35 cellular contexts compared by ENCODE assay signal in genomic region chr12:124809878-124810277, GRCh38. TPM values are rescaled to one million over a fixed set of nuclear protein-coding genes. Genes with fewer than 3 reads are reported as not detected.
DNase-seq lines count a peak whose midpoint lies in the region; ATAC-seq and TF ChIP-seq lines count a peak whose summit lies in the region.
"Had no signal": no experiment of that assay in that cellular context is flagged by ENCODE, and none has a peak within 500 bp of the region (broad histone marks: within the 10 kb centered on the region; RNA-seq: fewer than 3 reads in every experiment).

No MANE protein-coding gene starts in this region.

- H3K9me3 ChIP-seq in breast epithelium, result no peaks in the 10 kb centered on the region
- H3K9me3 ChIP-seq in adrenal gland (replicated peaks in 1 of 3), result no peaks in the 10 kb centered on the region
- no peaks in the 10 kb centered on the region for H3K9me3 ChIP-seq in testis
- H3K9me3 ChIP-seq in tibial nerve, result peaks cover 0 to 3% (median 0%) of the 10 kb centered on the region in 4 donors
- H3K9me3 ChIP-seq: BE2C, gastroesophageal sphincter, vagina had no signal

- TF ChIP-seq CTCF in MCF 10A (IDR thresholded peaks at IDR 0.05; ENCODE audit: unreplicated experiment), result no peak
- TF ChIP-seq CTCF in breast epithelium (IDR thresholded peaks at IDR 0.05), result no peak
- no peak for TF ChIP-seq CTCF in adrenal gland (IDR thresholded peaks at IDR 0.05)
- no peak for TF ChIP-seq CTCF in fibroblast of mammary gland (conservative IDR thresholded peaks at IDR 0.05; ENCODE audit: control insufficient read depth, insufficient read depth, low read depth, low read length)
- TF ChIP-seq CTCF in testis (IDR thresholded peaks at IDR 0.05), result no peak
- TF ChIP-seq CTCF in tibial nerve (IDR thresholded peaks at IDR 0.05), result no peak

- no peaks in the 10 kb centered on the region for H3K27me3 Mint-ChIP-seq in MCF 10A (ENCODE audit: insufficient read depth, unreplicated experiment)
- H3K27me3 Mint-ChIP-seq: activated CD4-positive, alpha-beta T cell treated with anti-CD3 and anti-CD28 coated beads, Interleukin-2, amount 10 ng/mL, durations not matched to agents 24 days and 14 days; activated T-cell treated with anti-CD3 and anti-CD28 coated beads, Interleukin-2, amount 50 U/mL, for 24 hours; CD8-positive, alpha-beta memory T cell had no signal

- no peak overlapping the region for H3K27ac Mint-ChIP-seq in MCF 10A (ENCODE audit: low read depth, unreplicated experiment)
- no peak overlapping the region for H3K27ac Mint-ChIP-seq in stimulated activated effector memory CD8-positive, alpha-beta T cell treated with anti-CD3 and anti-CD28 coated beads, Interleukin-12 subunit alpha, Interleukin-12 subunit beta, amount 100 ng/mL, for 72 hours
- H3K27ac Mint-ChIP-seq: activated CD4-positive, alpha-beta T cell treated with anti-CD3 and anti-CD28 coated beads, Interleukin-2, amount 10 ng/mL, durations not matched to agents 24 days and 14 days; activated T-cell treated with anti-CD3 and anti-CD28 coated beads, Interleukin-2, amount 50 U/mL, for 24 hours; brain; GM23338 had no signal

- POLR2A ChIA-PET in MCF 10A (lab: Yijun Ruan, JAX), result no interaction called here

- WGBS in adrenal gland, 4 donors, result 57 to 70% (median 68%) methylated on average over 5 to 8 of the region's 8 CpGs; no CpG with 5 or more reads in 1 of the 4 donors
- 95 to 96% methylated on average over 3 to 8 of the region's 8 CpGs for WGBS in testis, 2 donors
- 81 to 92% methylated on average over 8 of the region's 8 CpGs for WGBS in tibial nerve, 2 donors

- no peak for TF ChIP-seq EP300 in tibial nerve (IDR thresholded peaks at IDR 0.05)

- no peak for ATAC-seq in stimulated activated effector memory CD8-positive, alpha-beta T cell treated with anti-CD3 and anti-CD28 coated beads, Interleukin-12 subunit alpha, Interleukin-12 subunit beta, amount 100 ng/mL, for 72 hours
- ATAC-seq: gastroesophageal sphincter; GM23338; HepG2; left lobe of liver; stimulated activated naive CD8-positive, alpha-beta T cell treated with anti-CD3 and anti-CD28 coated beads, Interleukin-15, Interleukin-2, amounts not matched to agents 100 U/mL and 50 U/mL, for 24 hours had no signal

- H3K4me3 ChIP-seq in breast epithelium (no peak overlapping the region), adrenal gland (no peak overlapping the region), fibroblast of mammary gland (ENCODE audit: control insufficient read depth, low read depth, low read length) (no peak overlapping the region), testis (no peak overlapping the region), tibial nerve (no peak overlapping the region)
- H3K4me3 ChIP-seq: gastroesophageal sphincter, GM23338, hepatocyte, vagina had no signal

- H3K36me3 Mint-ChIP-seq in MCF 10A (ENCODE audit: insufficient read depth, unreplicated experiment), result peaks cover 48% of the 10 kb centered on the region
- no peaks in the 10 kb centered on the region for H3K36me3 Mint-ChIP-seq in stimulated activated effector memory CD8-positive, alpha-beta T cell treated with anti-CD3 and anti-CD28 coated beads, Interleukin-12 subunit alpha, Interleukin-12 subunit beta, amount 100 ng/mL, for 72 hours

- no peaks in the 10 kb centered on the region for H3K36me3 ChIP-seq in breast epithelium
- H3K36me3 ChIP-seq in adrenal gland (replicated peaks in 1 of 2), result peaks cover 0 to 74% of the 10 kb centered on the region in 2 donors
- no peaks in the 10 kb centered on the region for H3K36me3 ChIP-seq in testis (ENCODE audit: low read depth, missing control alignments)
- H3K36me3 ChIP-seq in tibial nerve, result peaks cover 0 to 82% (median 0%) of the 10 kb centered on the region in 3 donors

- H3K4me3 Mint-ChIP-seq in MCF 10A (ENCODE audit: unreplicated experiment), result no peak overlapping the region
- no peak overlapping the region for H3K4me3 Mint-ChIP-seq in stimulated activated effector memory CD8-positive, alpha-beta T cell treated with anti-CD3 and anti-CD28 coated beads, Interleukin-12 subunit alpha, Interleukin-12 subunit beta, amount 100 ng/mL, for 72 hours
- H3K4me3 Mint-ChIP-seq: activated CD4-positive, alpha-beta T cell treated with anti-CD3 and anti-CD28 coated beads, Interleukin-2, amount 10 ng/mL, durations not matched to agents 24 days and 14 days; activated T-cell treated with anti-CD3 and anti-CD28 coated beads, Interleukin-2, amount 50 U/mL, for 24 hours; brain; CD8-positive, alpha-beta memory T cell; GM23338 had no signal

- peaks cover 4% of the 10 kb centered on the region for H3K4me1 Mint-ChIP-seq in MCF 10A (ENCODE audit: insufficient read depth, unreplicated experiment)
- H3K4me1 Mint-ChIP-seq in stimulated activated effector memory CD8-positive, alpha-beta T cell treated with anti-CD3 and anti-CD28 coated beads, Interleukin-12 subunit alpha, Interleukin-12 subunit beta, amount 100 ng/mL, for 72 hours, result no peaks in the 10 kb centered on the region
- H3K4me1 Mint-ChIP-seq: activated CD4-positive, alpha-beta T cell treated with anti-CD3 and anti-CD28 coated beads, Interleukin-2, amount 10 ng/mL, durations not matched to agents 24 days and 14 days; CD8-positive, alpha-beta memory T cell had no signal

- no peaks in the 10 kb centered on the region for H3K9me3 Mint-ChIP-seq in MCF 10A (ENCODE audit: unreplicated experiment)
- no peaks in the 10 kb centered on the region for H3K9me3 Mint-ChIP-seq in stimulated activated effector memory CD8-positive, alpha-beta T cell treated with anti-CD3 and anti-CD28 coated beads, Interleukin-12 subunit alpha, Interleukin-12 subunit beta, amount 100 ng/mL, for 72 hours
- H3K9me3 Mint-ChIP-seq: activated CD4-positive, alpha-beta T cell treated with anti-CD3 and anti-CD28 coated beads, Interleukin-2, amount 10 ng/mL, durations not matched to agents 24 days and 14 days; activated T-cell treated with anti-CD3 and anti-CD28 coated beads, Interleukin-2, amount 50 U/mL, for 24 hours; CD8-positive, alpha-beta memory T cell; GM23338 had no signal

- H3K27me3 ChIP-seq in breast epithelium (no peaks in the 10 kb centered on the region), adrenal gland (no peaks in the 10 kb centered on the region), testis (no peaks in the 10 kb centered on the region), tibial nerve (no peaks in the 10 kb centered on the region)
- H3K27me3 ChIP-seq: BE2C, gastroesophageal sphincter, hepatocyte, vagina had no signal

- TF ChIP-seq POLR2A in breast epithelium (IDR thresholded peaks at IDR 0.05), result no peak
- TF ChIP-seq POLR2A in adrenal gland (IDR thresholded peaks at IDR 0.05), result peak in 1 of 2 donors; percentile 24
- TF ChIP-seq POLR2A in testis (IDR thresholded peaks at IDR 0.05), result no peak
- TF ChIP-seq POLR2A in tibial nerve (IDR thresholded peaks at IDR 0.05), result no peak

- DNase-seq in MCF 10A (ENCODE audit: unreplicated experiment) (peak; percentile 17), breast epithelium (ENCODE audit: low spot score in 2 of 2) (no peak), adrenal gland (peak in 6 of 7 donors; percentile 77 to 81 (median 78)), fibroblast of mammary gland (ENCODE audit: low read depth) (peak; percentile 70), testis (no peak), tibial nerve (ENCODE audit: low spot score in 2 of 2) (no peak), HuH-7 (ENCODE audit: low spot score) (no peak)
- DNase-seq in stimulated activated effector memory CD8-positive, alpha-beta T cell treated with anti-CD3 and anti-CD28 coated beads, Interleukin-12 subunit alpha, Interleukin-12 subunit beta, amount 100 ng/mL, for 72 hours (ENCODE audit: low spot score in 2 of 2), result no peak
- DNase-seq: activated CD4-positive, alpha-beta T cell treated with anti-CD3 and anti-CD28 coated beads, Interleukin-2, amount 10 ng/mL, durations not matched to agents 24 days and 14 days; activated gamma-delta T cell; activated T-cell treated with anti-CD3 and anti-CD28 coated beads, Interleukin-2, amount 50 U/mL, for 24 hours; BE2C; CD8-positive, alpha-beta memory T cell; effector CD8-positive, alpha-beta T cell; erythroblast; GDM1; mesenchymal stem cell; NCI-H1092 treated with DMSO at 0.1 percent for 48 hours; NCI-H187; NCI-H2171 treated with DMSO at 0.1 percent for 48 hours; NCI-H526 treated with DMSO at 0.1 percent for 48 hours; SHP77 treated with DMSO at 0.1 percent for 48 hours; stimulated activated naive CD8-positive, alpha-beta T cell treated with anti-CD3 and anti-CD28 coated beads, Interleukin-15, Interleukin-2, amounts not matched to agents 100 U/mL and 50 U/mL, for 24 hours; SW 1271; T-helper 9 cell; WERI-Rb-1 had no signal

- intact Hi-C loops in MCF 10A (cut with micrococcal nuclease) (no loop called here), breast epithelium (cut with DNase I; ENCODE audit: low total_unique reads) (no loop called here), adrenal gland (cut with DNase I) (no loop called here), testis (cut with DNase I; ENCODE audit: low total_unique reads) (no loop called here)

- BruUV-seq in MCF 10A (replicated peaks; lab: Mats Ljungman, UMichigan), result no TSS peak

- no peaks in the 10 kb centered on the region for H3K4me1 ChIP-seq in breast epithelium
- H3K4me1 ChIP-seq in adrenal gland (replicated peaks in 1 of 2), result peaks cover 23 to 42% of the 10 kb centered on the region in 2 donors
- H3K4me1 ChIP-seq in testis, result peaks cover 16% of the 10 kb centered on the region
- H3K4me1 ChIP-seq in tibial nerve, result no peaks in the 10 kb centered on the region

- no peak overlapping the region for H3K27ac ChIP-seq in breast epithelium
- peak overlapping the region; percentile 49 to 92 (median 87) for H3K27ac ChIP-seq in adrenal gland
- H3K27ac ChIP-seq in testis, result no peak overlapping the region
- no peak overlapping the region for H3K27ac ChIP-seq in tibial nerve
- H3K27ac ChIP-seq: 22Rv1, gastroesophageal sphincter, hepatocyte, HL-60, vagina, WERI-Rb-1 had no signal

- CTCF ChIA-PET in MCF 10A (lab: Yijun Ruan, JAX), result no interaction called here

RNA-seq across cellular contexts. Expression of gene SCARB1, which starts 53.8 kb away (rescaled TPM):
- total RNA-seq in MCF 10A (2022), result 48.2 and 71.0 TPM in 2 replicates
- total RNA-seq in breast epithelium, result 10 to 100 TPM; 18.4 to 61.3 (median 20.2) TPM
- total RNA-seq in adrenal gland, result 1,000 to 10,000 TPM in 5 of 8 donors, 100 to 1,000 TPM in 3; 646 to 8,580 (median 1,325) TPM
- 1,000 to 10,000 TPM in 2 of 3 donors, 100 to 1,000 TPM in 1; 213 to 5,784 (median 1,664) TPM for polyA plus RNA-seq in adrenal gland
- total RNA-seq in testis, result 10 to 100 TPM; 46.9 to 73.6 TPM
- 116 TPM for polyA plus RNA-seq in testis (ENCODE audit: insufficient read depth, low read depth, low replicate concordance)
- total RNA-seq in tibial nerve, result 10 to 100 TPM; 15.3 to 55.3 (median 29.7) TPM

Comparison
In these comparisons a context has a peak if more than half of its experiments do, and no peak if none do; other contexts are left out.
1. DNase-seq: peak in MCF 10A (single experiment), adrenal gland (6 of 7) and fibroblast of mammary gland (single experiment); none in breast epithelium (0 of 2), testis (single experiment), stimulated activated effector memory CD8-positive, alpha-beta T cell treated with anti-CD3 and anti-CD28 coated beads, Interleukin-12 subunit alpha, Interleukin-12 subunit beta, amount 100 ng/mL, for 72 hours (0 of 2), tibial nerve (0 of 2) and HuH-7 (single experiment).
2. H3K27ac ChIP-seq: peak in adrenal gland (5 of 5); none in breast epithelium (0 of 2), testis (0 of 2) and tibial nerve (0 of 4).